Comparison of ENCODE assay signal across 8 cellular contexts in genomic region chr1:154972517-154973343, GRCh38. TPM values are rescaled to one million over a fixed set of nuclear protein-coding genes. Genes with fewer than 3 reads are reported as not detected.
DNase-seq lines count a peak whose midpoint lies in the region; ATAC-seq lines count a peak whose summit lies in the region.

No MANE protein-coding gene starts in this region.

- no peaks in the 10 kb centered on the region for H3K27me3 ChIP-seq in right cardiac atrium (ENCODE audit: control insufficient read depth, insufficient read depth)

- H3K4me1 Mint-ChIP-seq in activated T-helper 2 cell treated with anti-CD3 and anti-CD28 coated beads, Interferon-gamma antibody, Interleukin-2, Interleukin-4, amounts not matched to agents 10 μg/mL and 5 μg/mL and 100 μg/mL, durations not matched to agents 14 hours and 24 hours and 36 hours (ENCODE audit: low read depth) = peaks cover 35% of the 10 kb centered on the region

- intact Hi-C loops in activated T-helper 2 cell treated with anti-CD3 and anti-CD28 coated beads, Interferon-gamma antibody, Interleukin-2, Interleukin-4, amounts not matched to agents 10 μg/mL and 5 μg/mL and 100 μg/mL, durations not matched to agents 14 hours and 24 hours and 36 hours (cut with micrococcal nuclease) = no loop called here
- intact Hi-C loops in right cardiac atrium (cut with DNase I) = loop anchor here in 1 of 4 donors (10.0 kb wide), 1 partner anchor 92 kb away; the partner anchor contains the start of gene EFNA4

- H3K4me3 Mint-ChIP-seq in activated T-helper 2 cell treated with anti-CD3 and anti-CD28 coated beads, Interferon-gamma antibody, Interleukin-2, Interleukin-4, amounts not matched to agents 10 μg/mL and 5 μg/mL and 100 μg/mL, durations not matched to agents 14 hours and 24 hours and 36 hours (ENCODE audit: low read depth) = no peak overlapping the region

- H3K27ac ChIP-seq in right cardiac atrium (ENCODE audit: low read length) = peak overlapping the region; percentile 99

- WGBS in right cardiac atrium = 14% methylated on average over 18 of the region's 18 CpGs

- ATAC-seq in right cardiac atrium (peak in 1 of 2 donors; percentile 28), HG03045 (IDR thresholded peaks at IDR 0.05; ENCODE audit: unreplicated experiment) (no peak), HG03354 (IDR thresholded peaks at IDR 0.05; ENCODE audit: poor library complexity, severe bottlenecking, unreplicated experiment) (no peak)

- peak overlapping the region; percentile 21 for H3K4me3 ChIP-seq in right cardiac atrium (ENCODE audit: low read length)
- H3K4me3 ChIP-seq in skeletal muscle cell (ENCODE audit: low read depth, low read length) = peak overlapping the region; percentile 72

- DNase-seq in A172 (ENCODE audit: low spot score) (peak; percentile 99), HK-2 (ENCODE audit: unreplicated experiment) (peak; percentile 94), right cardiac atrium (peak; percentile 80 to 88 (median 81)), skeletal muscle cell (ENCODE audit: low read depth) (peak; percentile 86), cerebellar nuclear complex (lab: John Stamatoyannopoulos, UW) (no peak)
- no peak for DNase-seq in activated T-helper 2 cell treated with anti-CD3 and anti-CD28 coated beads, Interferon-gamma antibody, Interleukin-2, Interleukin-4, amounts not matched to agents 10 μg/mL and 5 μg/mL and 100 μg/mL, durations not matched to agents 14 hours and 24 hours and 36 hours (ENCODE audit: low spot score)

- H3K27ac Mint-ChIP-seq in activated T-helper 2 cell treated with anti-CD3 and anti-CD28 coated beads, Interferon-gamma antibody, Interleukin-2, Interleukin-4, amounts not matched to agents 10 μg/mL and 5 μg/mL and 100 μg/mL, durations not matched to agents 14 hours and 24 hours and 36 hours = peak overlapping the region; percentile 75

- H3K9me3 Mint-ChIP-seq in activated T-helper 2 cell treated with anti-CD3 and anti-CD28 coated beads, Interferon-gamma antibody, Interleukin-2, Interleukin-4, amounts not matched to agents 10 μg/mL and 5 μg/mL and 100 μg/mL, durations not matched to agents 14 hours and 24 hours and 36 hours = no peaks in the 10 kb centered on the region

- H3K4me1 ChIP-seq in right cardiac atrium (ENCODE audit: control insufficient read depth, insufficient read depth, low read length) = peaks cover 17% of the 10 kb centered on the region

- H3K27me3 Mint-ChIP-seq in activated T-helper 2 cell treated with anti-CD3 and anti-CD28 coated beads, Interferon-gamma antibody, Interleukin-2, Interleukin-4, amounts not matched to agents 10 μg/mL and 5 μg/mL and 100 μg/mL, durations not matched to agents 14 hours and 24 hours and 36 hours (ENCODE audit: low read depth) = no peaks in the 10 kb centered on the region

- H3K9me3 ChIP-seq in right cardiac atrium (ENCODE audit: control insufficient read depth, low read length) = no peaks in the 10 kb centered on the region

- peaks cover 34% of the 10 kb centered on the region for H3K36me3 Mint-ChIP-seq in activated T-helper 2 cell treated with anti-CD3 and anti-CD28 coated beads, Interferon-gamma antibody, Interleukin-2, Interleukin-4, amounts not matched to agents 10 μg/mL and 5 μg/mL and 100 μg/mL, durations not matched to agents 14 hours and 24 hours and 36 hours (ENCODE audit: low read depth)

RNA-seq across cellular contexts. Expression of gene CKS1B, which starts 1.8 kb away (rescaled TPM):
- 312 and 369 TPM in 2 replicates for total RNA-seq in A172 (2014; rRNA removed; shearing (Covaris generic))
- total RNA-seq in activated T-helper 2 cell treated with anti-CD3 and anti-CD28 coated beads, Interferon-gamma antibody, Interleukin-2, Interleukin-4, amounts not matched to agents 10 μg/mL and 5 μg/mL and 100 μg/mL, durations not matched to agents 14 hours and 24 hours and 36 hours = 169 and 178 TPM in 2 replicates
- total RNA-seq in right cardiac atrium = 10 to 100 TPM; 19.9 to 28.1 (median 23.4) TPM
- polyA plus RNA-seq in right cardiac atrium = 28.9 TPM

RNA-seq across cellular contexts. Expression of gene SHC1, which starts 2.2 kb away (rescaled TPM):
- 292 and 357 TPM in 2 replicates for total RNA-seq in A172 (2014; rRNA removed; shearing (Covaris generic))
- total RNA-seq in activated T-helper 2 cell treated with anti-CD3 and anti-CD28 coated beads, Interferon-gamma antibody, Interleukin-2, Interleukin-4, amounts not matched to agents 10 μg/mL and 5 μg/mL and 100 μg/mL, durations not matched to agents 14 hours and 24 hours and 36 hours = 55.4 and 56.1 TPM in 2 replicates
- total RNA-seq in right cardiac atrium = 10 to 100 TPM; 63.2 to 81.7 (median 71.4) TPM
- polyA plus RNA-seq in right cardiac atrium = 37.9 TPM

RNA-seq across cellular contexts. Expression of gene FLAD1, which starts 10.4 kb away (rescaled TPM):
- 63.5 and 65.9 TPM in 2 replicates for total RNA-seq in A172 (2014; rRNA removed; shearing (Covaris generic))
- 54.9 and 60.2 TPM in 2 replicates for total RNA-seq in activated T-helper 2 cell treated with anti-CD3 and anti-CD28 coated beads, Interferon-gamma antibody, Interleukin-2, Interleukin-4, amounts not matched to agents 10 μg/mL and 5 μg/mL and 100 μg/mL, durations not matched to agents 14 hours and 24 hours and 36 hours
- total RNA-seq in right cardiac atrium = 10 to 100 TPM; 22.8 to 32.7 (median 25.2) TPM
- polyA plus RNA-seq in right cardiac atrium = 25.3 TPM

RNA-seq across cellular contexts. Expression of gene PYGO2, which starts 11.1 kb away (rescaled TPM):
- 27.1 and 27.5 TPM in 2 replicates for total RNA-seq in A172 (2014; rRNA removed; shearing (Covaris generic))
- total RNA-seq in activated T-helper 2 cell treated with anti-CD3 and anti-CD28 coated beads, Interferon-gamma antibody, Interleukin-2, Interleukin-4, amounts not matched to agents 10 μg/mL and 5 μg/mL and 100 μg/mL, durations not matched to agents 14 hours and 24 hours and 36 hours = 30.4 and 30.6 TPM in 2 replicates
- 10 to 100 TPM; 14.6 to 22.0 (median 18.6) TPM for total RNA-seq in right cardiac atrium
- polyA plus RNA-seq in right cardiac atrium = 14.3 TPM

RNA-seq across cellular contexts. Expression of gene PBXIP1, which starts 16.8 kb away (rescaled TPM):
- 51.0 and 89.4 TPM in 2 replicates for total RNA-seq in A172 (2014; rRNA removed; shearing (Covaris generic))
- total RNA-seq in activated T-helper 2 cell treated with anti-CD3 and anti-CD28 coated beads, Interferon-gamma antibody, Interleukin-2, Interleukin-4, amounts not matched to agents 10 μg/mL and 5 μg/mL and 100 μg/mL, durations not matched to agents 14 hours and 24 hours and 36 hours = 23.6 and 25.3 TPM in 2 replicates
- total RNA-seq in right cardiac atrium = 100 to 1,000 TPM in 1 of 4 donors, 10 to 100 TPM in 3; 84.8 to 104 (median 90.1) TPM
- 82.9 TPM for polyA plus RNA-seq in right cardiac atrium

Comparison
In these comparisons a context has a peak if more than half of its experiments do, and no peak if none do; other contexts are left out.
1. DNase-seq: peak in A172 (single experiment), HK-2 (single experiment), right cardiac atrium (3 of 3) and skeletal muscle cell (single experiment); none in activated T-helper 2 cell treated with anti-CD3 and anti-CD28 coated beads, Interferon-gamma antibody, Interleukin-2, Interleukin-4, amounts not matched to agents 10 μg/mL and 5 μg/mL and 100 μg/mL, durations not matched to agents 14 hours and 24 hours and 36 hours (single experiment) and cerebellar nuclear complex (0 of 2).